ENCODE assay signal across 1 cellular context in the genomic region with DNA sequence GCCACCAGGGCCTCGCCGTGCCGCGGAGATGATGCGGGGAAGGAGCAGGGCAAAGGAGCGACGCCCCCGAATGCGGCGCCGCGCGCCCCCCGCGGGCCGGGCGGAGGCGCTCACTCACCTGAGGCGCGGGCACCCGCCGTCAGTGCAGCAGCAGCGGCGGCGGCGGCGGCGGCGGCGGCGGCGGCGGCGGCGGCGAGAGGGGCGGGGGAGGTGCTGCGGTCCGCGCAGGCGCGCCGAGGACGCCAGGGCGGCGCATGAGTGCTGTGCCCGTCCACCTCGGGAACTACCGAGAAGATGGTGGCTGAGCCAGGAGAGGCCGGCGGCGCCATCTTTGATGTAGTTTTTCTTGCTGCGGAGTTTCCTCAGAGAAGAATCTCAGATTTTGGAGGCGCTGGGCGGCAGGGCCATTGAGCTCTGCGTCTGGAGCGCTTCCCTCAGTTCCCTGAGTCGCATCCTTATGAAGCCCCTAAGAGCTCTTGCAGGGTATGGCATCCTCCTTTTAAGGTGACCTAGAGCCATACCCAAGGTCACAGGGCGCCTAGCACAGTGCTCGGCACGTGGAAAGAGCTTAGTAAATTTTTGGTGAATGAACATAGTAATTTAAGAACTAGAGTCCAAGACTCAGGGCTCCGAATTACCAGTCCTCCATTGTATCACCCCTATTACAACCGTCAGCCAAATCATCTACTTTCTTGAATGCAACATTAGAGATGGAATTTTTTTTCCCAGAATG.
A peak's percentile ranks its signal among the peaks of the same experiment; 100 is the strongest.
TF ChIP-seq lines count a peak whose summit lies in the region.

A gene (minus strand): TSS at position 164 of the 733 bp plus-strand sequence. CDS start 24,355 bp downstream, outside the sequence.

TF ChIP-seq in GM12878, 131 proteins besides CTCF, POLR2A, EP300 and RAD21 (continued from another document and continues in another):
- TF ChIP-seq, protein P1, sequence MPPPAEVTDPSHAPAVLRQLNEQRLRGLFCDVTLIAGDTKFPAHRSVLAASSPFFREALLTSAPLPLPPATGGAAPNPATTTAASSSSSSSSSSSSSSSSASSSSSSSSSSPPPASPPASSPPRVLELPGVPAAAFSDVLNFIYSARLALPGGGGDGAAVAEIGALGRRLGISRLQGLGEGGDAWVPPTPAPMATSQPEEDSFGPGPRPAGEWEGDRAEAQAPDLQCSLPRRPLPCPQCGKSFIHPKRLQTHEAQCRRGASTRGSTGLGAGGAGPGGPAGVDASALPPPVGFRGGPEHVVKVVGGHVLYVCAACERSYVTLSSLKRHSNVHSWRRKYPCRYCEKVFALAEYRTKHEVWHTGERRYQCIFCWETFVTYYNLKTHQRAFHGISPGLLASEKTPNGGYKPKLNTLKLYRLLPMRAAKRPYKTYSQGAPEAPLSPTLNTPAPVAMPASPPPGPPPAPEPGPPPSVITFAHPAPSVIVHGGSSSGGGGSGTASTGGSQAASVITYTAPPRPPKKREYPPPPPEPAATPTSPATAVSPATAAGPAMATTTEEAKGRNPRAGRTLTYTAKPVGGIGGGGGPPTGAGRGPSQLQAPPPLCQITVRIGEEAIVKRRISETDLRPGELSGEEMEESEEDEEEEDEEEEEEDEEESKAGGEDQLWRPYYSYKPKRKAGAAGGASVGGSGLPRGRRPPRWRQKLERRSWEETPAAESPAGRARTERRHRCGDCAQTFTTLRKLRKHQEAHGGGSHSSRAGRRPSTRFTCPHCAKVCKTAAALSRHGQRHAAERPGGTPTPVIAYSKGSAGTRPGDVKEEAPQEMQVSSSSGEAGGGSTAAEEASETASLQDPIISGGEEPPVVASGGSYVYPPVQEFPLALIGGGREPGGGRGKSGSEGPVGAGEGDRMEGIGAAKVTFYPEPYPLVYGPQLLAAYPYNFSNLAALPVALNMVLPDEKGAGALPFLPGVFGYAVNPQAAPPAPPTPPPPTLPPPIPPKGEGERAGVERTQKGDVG (CRISPR knock-in tag; IDR thresholded peaks at IDR 0.05) = no peak
- no peak for TF ChIP-seq ESRRA (IDR thresholded peaks at IDR 0.05; ENCODE audit: low read length)
- TF ChIP-seq YY1 (IDR thresholded peaks at IDR 0.05; ENCODE audit: low read depth, low read length) = peak; percentile 100
- TF ChIP-seq ATF7 (IDR thresholded peaks at IDR 0.05; ENCODE audit: low read depth) = no peak
- no peak for TF ChIP-seq RAD51 (IDR thresholded peaks at IDR 0.05)
- TF ChIP-seq, protein P2, sequence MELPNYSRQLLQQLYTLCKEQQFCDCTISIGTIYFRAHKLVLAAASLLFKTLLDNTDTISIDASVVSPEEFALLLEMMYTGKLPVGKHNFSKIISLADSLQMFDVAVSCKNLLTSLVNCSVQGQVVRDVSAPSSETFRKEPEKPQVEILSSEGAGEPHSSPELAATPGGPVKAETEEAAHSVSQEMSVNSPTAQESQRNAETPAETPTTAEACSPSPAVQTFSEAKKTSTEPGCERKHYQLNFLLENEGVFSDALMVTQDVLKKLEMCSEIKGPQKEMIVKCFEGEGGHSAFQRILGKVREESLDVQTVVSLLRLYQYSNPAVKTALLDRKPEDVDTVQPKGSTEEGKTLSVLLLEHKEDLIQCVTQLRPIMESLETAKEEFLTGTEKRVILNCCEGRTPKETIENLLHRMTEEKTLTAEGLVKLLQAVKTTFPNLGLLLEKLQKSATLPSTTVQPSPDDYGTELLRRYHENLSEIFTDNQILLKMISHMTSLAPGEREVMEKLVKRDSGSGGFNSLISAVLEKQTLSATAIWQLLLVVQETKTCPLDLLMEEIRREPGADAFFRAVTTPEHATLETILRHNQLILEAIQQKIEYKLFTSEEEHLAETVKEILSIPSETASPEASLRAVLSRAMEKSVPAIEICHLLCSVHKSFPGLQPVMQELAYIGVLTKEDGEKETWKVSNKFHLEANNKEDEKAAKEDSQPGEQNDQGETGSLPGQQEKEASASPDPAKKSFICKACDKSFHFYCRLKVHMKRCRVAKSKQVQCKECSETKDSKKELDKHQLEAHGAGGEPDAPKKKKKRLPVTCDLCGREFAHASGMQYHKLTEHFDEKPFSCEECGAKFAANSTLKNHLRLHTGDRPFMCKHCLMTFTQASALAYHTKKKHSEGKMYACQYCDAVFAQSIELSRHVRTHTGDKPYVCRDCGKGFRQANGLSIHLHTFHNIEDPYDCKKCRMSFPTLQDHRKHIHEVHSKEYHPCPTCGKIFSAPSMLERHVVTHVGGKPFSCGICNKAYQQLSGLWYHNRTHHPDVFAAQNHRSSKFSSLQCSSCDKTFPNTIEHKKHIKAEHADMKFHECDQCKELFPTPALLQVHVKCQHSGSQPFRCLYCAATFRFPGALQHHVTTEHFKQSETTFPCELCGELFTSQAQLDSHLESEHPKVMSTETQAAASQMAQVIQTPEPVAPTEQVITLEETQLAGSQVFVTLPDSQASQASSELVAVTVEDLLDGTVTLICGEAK (IDR thresholded peaks at IDR 0.05; ENCODE audit: borderline replicate concordance) = peak; percentile 29; the same call in 1 of the 2 replicates
- TF ChIP-seq, protein P3, sequence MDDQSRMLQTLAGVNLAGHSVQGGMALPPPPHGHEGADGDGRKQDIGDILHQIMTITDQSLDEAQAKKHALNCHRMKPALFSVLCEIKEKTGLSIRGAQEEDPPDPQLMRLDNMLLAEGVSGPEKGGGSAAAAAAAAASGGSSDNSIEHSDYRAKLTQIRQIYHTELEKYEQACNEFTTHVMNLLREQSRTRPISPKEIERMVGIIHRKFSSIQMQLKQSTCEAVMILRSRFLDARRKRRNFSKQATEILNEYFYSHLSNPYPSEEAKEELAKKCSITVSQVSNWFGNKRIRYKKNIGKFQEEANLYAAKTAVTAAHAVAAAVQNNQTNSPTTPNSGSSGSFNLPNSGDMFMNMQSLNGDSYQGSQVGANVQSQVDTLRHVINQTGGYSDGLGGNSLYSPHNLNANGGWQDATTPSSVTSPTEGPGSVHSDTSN (IDR thresholded peaks at IDR 0.05; ENCODE audit: insufficient replicate concordance, low read depth, low read length) = no peak
- no peak for TF ChIP-seq EGR1 (IDR thresholded peaks at IDR 0.05; ENCODE audit: borderline replicate concordance in 1 of 2, low read depth in 2 of 2, low read length in 2 of 2)
- no peak for TF ChIP-seq TCF3 (IDR thresholded peaks at IDR 0.05; ENCODE audit: borderline replicate concordance, insufficient read depth, low read depth, low read length)
- TF ChIP-seq BRCA1 (IDR thresholded peaks at IDR 0.05; ENCODE audit: low read depth, low read length) = no peak
- peak; percentile 74; the same call in 1 of the 2 replicates for TF ChIP-seq TARDBP (IDR thresholded peaks at IDR 0.05; ENCODE audit: borderline replicate concordance)
- TF ChIP-seq, protein P4, sequence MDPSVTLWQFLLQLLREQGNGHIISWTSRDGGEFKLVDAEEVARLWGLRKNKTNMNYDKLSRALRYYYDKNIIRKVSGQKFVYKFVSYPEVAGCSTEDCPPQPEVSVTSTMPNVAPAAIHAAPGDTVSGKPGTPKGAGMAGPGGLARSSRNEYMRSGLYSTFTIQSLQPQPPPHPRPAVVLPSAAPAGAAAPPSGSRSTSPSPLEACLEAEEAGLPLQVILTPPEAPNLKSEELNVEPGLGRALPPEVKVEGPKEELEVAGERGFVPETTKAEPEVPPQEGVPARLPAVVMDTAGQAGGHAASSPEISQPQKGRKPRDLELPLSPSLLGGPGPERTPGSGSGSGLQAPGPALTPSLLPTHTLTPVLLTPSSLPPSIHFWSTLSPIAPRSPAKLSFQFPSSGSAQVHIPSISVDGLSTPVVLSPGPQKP (IDR thresholded peaks at IDR 0.05; ENCODE audit: low read depth, low read length) = no peak
- TF ChIP-seq CHD1 (IDR thresholded peaks at IDR 0.05; ENCODE audit: low read depth, low read length) = no peak
- no peak for TF ChIP-seq NFXL1 (IDR thresholded peaks at IDR 0.05; ENCODE audit: borderline replicate concordance)
- TF ChIP-seq SMC3 (IDR thresholded peaks at IDR 0.05; ENCODE audit: borderline replicate concordance, low read length) = no peak
- TF ChIP-seq, protein P5, sequence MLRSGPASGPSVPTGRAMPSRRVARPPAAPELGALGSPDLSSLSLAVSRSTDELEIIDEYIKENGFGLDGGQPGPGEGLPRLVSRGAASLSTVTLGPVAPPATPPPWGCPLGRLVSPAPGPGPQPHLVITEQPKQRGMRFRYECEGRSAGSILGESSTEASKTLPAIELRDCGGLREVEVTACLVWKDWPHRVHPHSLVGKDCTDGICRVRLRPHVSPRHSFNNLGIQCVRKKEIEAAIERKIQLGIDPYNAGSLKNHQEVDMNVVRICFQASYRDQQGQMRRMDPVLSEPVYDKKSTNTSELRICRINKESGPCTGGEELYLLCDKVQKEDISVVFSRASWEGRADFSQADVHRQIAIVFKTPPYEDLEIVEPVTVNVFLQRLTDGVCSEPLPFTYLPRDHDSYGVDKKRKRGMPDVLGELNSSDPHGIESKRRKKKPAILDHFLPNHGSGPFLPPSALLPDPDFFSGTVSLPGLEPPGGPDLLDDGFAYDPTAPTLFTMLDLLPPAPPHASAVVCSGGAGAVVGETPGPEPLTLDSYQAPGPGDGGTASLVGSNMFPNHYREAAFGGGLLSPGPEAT (IDR thresholded peaks at IDR 0.05; ENCODE audit: low read depth) = no peak
- no peak for TF ChIP-seq CEBPB (IDR thresholded peaks at IDR 0.05; ENCODE audit: borderline replicate concordance in 1 of 2, low read depth in 2 of 2, low read length in 2 of 2)
- no peak for TF ChIP-seq MYC (IDR thresholded peaks at IDR 0.05; ENCODE audit: insufficient read depth, insufficient read length, insufficient replicate concordance, low read length, severe bottlenecking)
- TF ChIP-seq BCL11A (IDR thresholded peaks at IDR 0.05; ENCODE audit: low read depth, low read length) = no peak
- TF ChIP-seq, protein P6, sequence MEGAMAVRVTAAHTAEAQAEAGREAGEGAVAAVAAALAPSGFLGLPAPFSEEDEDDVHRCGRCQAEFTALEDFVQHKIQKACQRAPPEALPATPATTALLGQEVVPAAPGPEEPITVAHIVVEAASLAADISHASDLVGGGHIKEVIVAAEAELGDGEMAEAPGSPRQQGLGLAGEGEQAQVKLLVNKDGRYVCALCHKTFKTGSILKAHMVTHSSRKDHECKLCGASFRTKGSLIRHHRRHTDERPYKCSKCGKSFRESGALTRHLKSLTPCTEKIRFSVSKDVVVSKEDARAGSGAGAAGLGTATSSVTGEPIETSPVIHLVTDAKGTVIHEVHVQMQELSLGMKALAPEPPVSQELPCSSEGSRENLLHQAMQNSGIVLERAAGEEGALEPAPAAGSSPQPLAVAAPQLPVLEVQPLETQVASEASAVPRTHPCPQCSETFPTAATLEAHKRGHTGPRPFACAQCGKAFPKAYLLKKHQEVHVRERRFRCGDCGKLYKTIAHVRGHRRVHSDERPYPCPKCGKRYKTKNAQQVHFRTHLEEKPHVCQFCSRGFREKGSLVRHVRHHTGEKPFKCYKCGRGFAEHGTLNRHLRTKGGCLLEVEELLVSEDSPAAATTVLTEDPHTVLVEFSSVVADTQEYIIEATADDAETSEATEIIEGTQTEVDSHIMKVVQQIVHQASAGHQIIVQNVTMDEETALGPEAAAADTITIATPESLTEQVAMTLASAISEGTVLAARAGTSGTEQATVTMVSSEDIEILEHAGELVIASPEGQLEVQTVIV (IDR thresholded peaks at IDR 0.05; ENCODE audit: borderline replicate concordance, partially characterized antibody) = no peak
- no peak for TF ChIP-seq SP1 (IDR thresholded peaks at IDR 0.05; ENCODE audit: low read depth, low read length)
- peak; percentile 95 for TF ChIP-seq IKZF1 (conservative IDR thresholded peaks at IDR 0.05)
- no peak for TF ChIP-seq BMI1 (IDR thresholded peaks at IDR 0.05; ENCODE audit: borderline replicate concordance)
- TF ChIP-seq CHD4 (IDR thresholded peaks at IDR 0.05) = no peak
- no peak for TF ChIP-seq TCF7 (IDR thresholded peaks at IDR 0.05; ENCODE audit: borderline replicate concordance)
- no peak for TF ChIP-seq FOXK2 (IDR thresholded peaks at IDR 0.05)
- TF ChIP-seq, protein P7, sequence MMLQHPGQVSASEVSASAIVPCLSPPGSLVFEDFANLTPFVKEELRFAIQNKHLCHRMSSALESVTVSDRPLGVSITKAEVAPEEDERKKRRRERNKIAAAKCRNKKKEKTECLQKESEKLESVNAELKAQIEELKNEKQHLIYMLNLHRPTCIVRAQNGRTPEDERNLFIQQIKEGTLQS (IDR thresholded peaks at IDR 0.05; ENCODE audit: borderline replicate concordance, extremely low read depth, low read depth, low read length) = no peak
- TF ChIP-seq FOXM1 (IDR thresholded peaks at IDR 0.05; ENCODE audit: low read depth, low read length) = no peak
- TF ChIP-seq ZSCAN29 (IDR thresholded peaks at IDR 0.05) = no peak
- no peak for TF ChIP-seq YBX1 (IDR thresholded peaks at IDR 0.05)
- TF ChIP-seq ZZZ3 (IDR thresholded peaks at IDR 0.05; ENCODE audit: control insufficient read depth, insufficient read length, low read depth) = no peak
- TF ChIP-seq GABPA (IDR thresholded peaks at IDR 0.05; ENCODE audit: low read depth) = no peak
- no peak for TF ChIP-seq ZNF384 (IDR thresholded peaks at IDR 0.05; ENCODE audit: borderline replicate concordance, low read depth, low read length)
- no peak for TF ChIP-seq MTA3 (IDR thresholded peaks at IDR 0.05; ENCODE audit: borderline replicate concordance, low read length)
- TF ChIP-seq, protein P8, sequence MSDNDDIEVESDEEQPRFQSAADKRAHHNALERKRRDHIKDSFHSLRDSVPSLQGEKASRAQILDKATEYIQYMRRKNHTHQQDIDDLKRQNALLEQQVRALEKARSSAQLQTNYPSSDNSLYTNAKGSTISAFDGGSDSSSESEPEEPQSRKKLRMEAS (IDR thresholded peaks at IDR 0.05; ENCODE audit: low read depth, low read length) = no peak
- TF ChIP-seq, protein P9, sequence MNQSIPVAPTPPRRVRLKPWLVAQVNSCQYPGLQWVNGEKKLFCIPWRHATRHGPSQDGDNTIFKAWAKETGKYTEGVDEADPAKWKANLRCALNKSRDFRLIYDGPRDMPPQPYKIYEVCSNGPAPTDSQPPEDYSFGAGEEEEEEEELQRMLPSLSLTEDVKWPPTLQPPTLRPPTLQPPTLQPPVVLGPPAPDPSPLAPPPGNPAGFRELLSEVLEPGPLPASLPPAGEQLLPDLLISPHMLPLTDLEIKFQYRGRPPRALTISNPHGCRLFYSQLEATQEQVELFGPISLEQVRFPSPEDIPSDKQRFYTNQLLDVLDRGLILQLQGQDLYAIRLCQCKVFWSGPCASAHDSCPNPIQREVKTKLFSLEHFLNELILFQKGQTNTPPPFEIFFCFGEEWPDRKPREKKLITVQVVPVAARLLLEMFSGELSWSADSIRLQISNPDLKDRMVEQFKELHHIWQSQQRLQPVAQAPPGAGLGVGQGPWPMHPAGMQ (IDR thresholded peaks at IDR 0.05; ENCODE audit: borderline replicate concordance) = no peak
- no peak for TF ChIP-seq MEF2A (IDR thresholded peaks at IDR 0.05; ENCODE audit: insufficient read depth, low read depth, low read length)
- no peak for TF ChIP-seq SRF (IDR thresholded peaks at IDR 0.05; ENCODE audit: low read depth in 2 of 2, low read length in 2 of 2)
- TF ChIP-seq, protein P10, sequence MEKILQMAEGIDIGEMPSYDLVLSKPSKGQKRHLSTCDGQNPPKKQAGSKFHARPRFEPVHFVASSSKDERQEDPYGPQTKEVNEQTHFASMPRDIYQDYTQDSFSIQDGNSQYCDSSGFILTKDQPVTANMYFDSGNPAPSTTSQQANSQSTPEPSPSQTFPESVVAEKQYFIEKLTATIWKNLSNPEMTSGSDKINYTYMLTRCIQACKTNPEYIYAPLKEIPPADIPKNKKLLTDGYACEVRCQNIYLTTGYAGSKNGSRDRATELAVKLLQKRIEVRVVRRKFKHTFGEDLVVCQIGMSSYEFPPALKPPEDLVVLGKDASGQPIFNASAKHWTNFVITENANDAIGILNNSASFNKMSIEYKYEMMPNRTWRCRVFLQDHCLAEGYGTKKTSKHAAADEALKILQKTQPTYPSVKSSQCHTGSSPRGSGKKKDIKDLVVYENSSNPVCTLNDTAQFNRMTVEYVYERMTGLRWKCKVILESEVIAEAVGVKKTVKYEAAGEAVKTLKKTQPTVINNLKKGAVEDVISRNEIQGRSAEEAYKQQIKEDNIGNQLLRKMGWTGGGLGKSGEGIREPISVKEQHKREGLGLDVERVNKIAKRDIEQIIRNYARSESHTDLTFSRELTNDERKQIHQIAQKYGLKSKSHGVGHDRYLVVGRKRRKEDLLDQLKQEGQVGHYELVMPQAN (conservative IDR thresholded peaks at IDR 0.05) = no peak
- TF ChIP-seq SMARCA5 (IDR thresholded peaks at IDR 0.05) = peak; percentile 67; the same call in 1 of the 2 replicates
- TF ChIP-seq PML (IDR thresholded peaks at IDR 0.05; ENCODE audit: low read length) = no peak
